In genomic region chr1:230072296-230072695, GRCh38 we compare ENCODE assay signal across 1 cellular context.
TF ChIP-seq lines count a peak whose summit lies in the region.

No MANE protein-coding gene starts in this region.

TF ChIP-seq in SK-N-SH, 30 proteins besides CTCF, POLR2A, EP300 and RAD21 (continued from another document):
- TF ChIP-seq REST (IDR thresholded peaks at IDR 0.05; ENCODE audit: low read depth, low read length) (no peak), SMC3 (IDR thresholded peaks at IDR 0.05; ENCODE audit: low read depth, low read length) (no peak), GATA2 (CRISPR knock-in tag; IDR thresholded peaks at IDR 0.05) (no peak), USF2 (IDR thresholded peaks at IDR 0.05; ENCODE audit: borderline replicate concordance, low read depth, low read length) (no peak), NRF1 (IDR thresholded peaks at IDR 0.05; ENCODE audit: low read depth, low read length) (no peak)
